Comparison of ENCODE assay signal across 8 cellular contexts in genomic region chr3:145776782-145777408, GRCh38.
DNase-seq lines count a peak whose midpoint lies in the region; ATAC-seq, FAIRE-seq and TF ChIP-seq lines count a peak whose summit lies in the region.

No MANE protein-coding gene starts in this region.

- DNase-seq in ELR (ENCODE audit: low read depth) (peak; percentile 63), NCI-H1436 (lab: John Stamatoyannopoulos, UW) (peak; percentile 47), astrocyte of the cerebellum (ENCODE audit: low read depth) (peak; percentile 67)
- DNase-seq in stimulated activated CD4-positive, alpha-beta T cell treated with anti-CD3 and anti-CD28 coated beads, Interleukin-4, amount 100 ng/mL, for 24 hours, result no peak

- in situ Hi-C loops in astrocyte of the cerebellum (cut with HindIII; ENCODE audit: low sequenced_read_pairs), result loop anchor here (10.0 kb wide), 1 partner anchor 408 kb away; no protein-coding TSS in a partner anchor

- ATAC-seq in HG02588 (IDR thresholded peaks at IDR 0.05; ENCODE audit: unreplicated experiment) (peak; percentile 64), HG03097 (IDR thresholded peaks at IDR 0.05; ENCODE audit: low FRiP score, unreplicated experiment) (no peak)

- peak; percentile 73 for TF ChIP-seq CTCF in astrocyte of the cerebellum (IDR thresholded peaks at IDR 0.05; ENCODE audit: low read depth, low read length, missing control alignments)

- FAIRE-seq in A204.1 (lab: Jason Lieb, UNC), result peak; percentile 84
- peak; percentile 53 for FAIRE-seq in islet of Langerhans (lab: Jason Lieb, UNC)

- H3K4me3 ChIP-seq in astrocyte of the cerebellum (ENCODE audit: low read depth, low read length), result no peak overlapping the region
